ENCODE assay signal across 10 cellular contexts in genomic region chr3:60629816-60630215, GRCh38.
"Had no signal": no experiment of that assay in that cellular context is flagged by ENCODE, and none has a peak within 500 bp of the region (broad histone marks: within the 10 kb centered on the region; RNA-seq: fewer than 3 reads in every experiment).

No MANE protein-coding gene starts in this region.

- H3K27ac Mint-ChIP-seq: GM23338, H9, HFFc6 had no signal

- FAIRE-seq: H1 had no signal

- H2AFZ ChIP-seq: GM23248, GM23338 had no signal

- H3K9me3 Mint-ChIP-seq: GM23338, H9, HFFc6 had no signal

- H3K4me3 ChIP-seq: GM23248, GM23338, HAP-1 had no signal

- H3K9ac ChIP-seq: GM23248 had no signal

- H3K36me3 ChIP-seq: HAP-1 had no signal

- H3K4me3 Mint-ChIP-seq: GM23338, H9, HFFc6 had no signal

- H3K4me1 ChIP-seq: HAP-1 had no signal

- ATAC-seq: GM23338, HCT116 had no signal

- H3K9me3 ChIP-seq: HAP-1 had no signal

- DNase-seq: GM23248, GOT3, H7, H9, HCEC 1CT, HFFc6 had no signal

- H3K27ac ChIP-seq: GM23248 had no signal
